Comparison of ENCODE assay signal across 18 cellular contexts in genomic region chr3:139128803-139129202, GRCh38.
A peak's percentile ranks its signal among the peaks of the same experiment; 100 is the strongest.
DNase-seq lines count a peak whose midpoint lies in the region; ATAC-seq and TF ChIP-seq lines count a peak whose summit lies in the region.
"Had no signal": no experiment of that assay in that cellular context is flagged by ENCODE, and none has a peak within 500 bp of the region (broad histone marks: within the 10 kb centered on the region; RNA-seq: fewer than 3 reads in every experiment).

No MANE protein-coding gene starts in this region.

- H3K27ac Mint-ChIP-seq in HFFc6: no peak overlapping the region; the same call in 1 of the 2 replicates
- no peak overlapping the region for H3K27ac Mint-ChIP-seq in activated T-helper 17 cell treated with anti-CD3 and anti-CD28 coated beads, Interleukin-2, amount 50 U/mL, for 72 hours
- H3K27ac Mint-ChIP-seq: CD8-positive, alpha-beta memory T cell had no signal

- peak; percentile 23 for ATAC-seq in activated T-helper 17 cell treated with anti-CD3 and anti-CD28 coated beads, Interleukin-2, amount 50 U/mL, for 72 hours (replicated peaks)
- ATAC-seq in aorta (ENCODE audit: low FRiP score) (no peak), HG03139 (IDR thresholded peaks at IDR 0.05; ENCODE audit: unreplicated experiment) (no peak)
- ATAC-seq: HCT116 had no signal

- no peak overlapping the region for H3K27ac ChIP-seq in aorta (ENCODE audit: low read depth in 1 of 2, low read length in 2 of 2)
- no peak overlapping the region for H3K27ac ChIP-seq in coronary artery
- H3K27ac ChIP-seq: BLaER1, Peyer's patch had no signal

- no peaks in the 10 kb centered on the region for H3K9me3 ChIP-seq in aorta (ENCODE audit: control insufficient read depth, low read length)
- H3K9me3 ChIP-seq: BLaER1, Peyer's patch had no signal

- H3K4me3 ChIP-seq in AG10803 (ENCODE audit: low read length) (no peak overlapping the region), aorta (ENCODE audit: low read length in 2 of 2) (no peak overlapping the region), coronary artery (no peak overlapping the region)
- H3K4me3 ChIP-seq: BLaER1, Peyer's patch had no signal

- H3K27me3 Mint-ChIP-seq in HFFc6 (ENCODE audit: insufficient read depth): peaks cover 2% of the 10 kb centered on the region; the same call in 1 of the 2 replicates
- H3K27me3 Mint-ChIP-seq in activated T-helper 17 cell treated with anti-CD3 and anti-CD28 coated beads, Interleukin-2, amount 50 U/mL, for 72 hours: peaks cover 7% of the 10 kb centered on the region

- H3K9me3 Mint-ChIP-seq in HFFc6: no peaks in the 10 kb centered on the region
- H3K9me3 Mint-ChIP-seq in activated T-helper 17 cell treated with anti-CD3 and anti-CD28 coated beads, Interleukin-2, amount 50 U/mL, for 72 hours: no peaks in the 10 kb centered on the region

- TF ChIP-seq CTCF in AG10803 (conservative IDR thresholded peaks at IDR 0.05; ENCODE audit: low read length): no peak
- TF ChIP-seq CTCF in HFFc6 (IDR thresholded peaks at IDR 0.05): no peak
- no peak for TF ChIP-seq CTCF in coronary artery (IDR thresholded peaks at IDR 0.05)

- no peak overlapping the region for H3K4me3 Mint-ChIP-seq in HFFc6
- no peak overlapping the region for H3K4me3 Mint-ChIP-seq in activated T-helper 17 cell treated with anti-CD3 and anti-CD28 coated beads, Interleukin-2, amount 50 U/mL, for 72 hours
- H3K4me3 Mint-ChIP-seq: CD8-positive, alpha-beta memory T cell had no signal

- H3K27me3 ChIP-seq in aorta (ENCODE audit: control insufficient read depth in 1 of 2, insufficient read depth in 2 of 2, low read length in 1 of 2): no peaks in the 10 kb centered on the region
- H3K27me3 ChIP-seq: BLaER1, Peyer's patch had no signal

- 83 to 89% methylated on average over 2 of the region's 2 CpGs for WGBS in aorta, 2 donors

- DNase-seq in AG10803 (ENCODE audit: low read depth) (peak; percentile 62), HFFc6 (peak; percentile 7), head of caudate nucleus (peak in 33 of 42 donors; percentile 7 to 80 (median 44)), aorta (no peak), coronary artery (ENCODE audit: low spot score) (no peak)
- DNase-seq in stimulated activated naive CD4-positive, alpha-beta T cell (lab: John Stamatoyannopoulos, UW): no peak
- DNase-seq: CD8-positive, alpha-beta memory T cell; MM.1S; NCI-H1105 treated with DMSO at 0.1 percent for 48 hours; NCI-H187 treated with DMSO at 0.1 percent for 48 hours; NCI-H2171; NCI-H774; Peyer's patch; SHP77 had no signal

- H3K36me3 Mint-ChIP-seq in HFFc6 (ENCODE audit: low read depth): no peaks in the 10 kb centered on the region
- no peaks in the 10 kb centered on the region for H3K36me3 Mint-ChIP-seq in activated T-helper 17 cell treated with anti-CD3 and anti-CD28 coated beads, Interleukin-2, amount 50 U/mL, for 72 hours (ENCODE audit: low read depth)
- H3K36me3 Mint-ChIP-seq: CD8-positive, alpha-beta memory T cell had no signal

- no peaks in the 10 kb centered on the region for H3K4me1 ChIP-seq in aorta (ENCODE audit: control insufficient read depth in 1 of 2, insufficient read depth in 2 of 2, low read length in 2 of 2)
- H3K4me1 ChIP-seq: Peyer's patch had no signal

- H3K36me3 ChIP-seq in aorta (ENCODE audit: control insufficient read depth in 1 of 2, insufficient read depth in 2 of 2, low read length in 1 of 2): no peaks in the 10 kb centered on the region
- H3K36me3 ChIP-seq: BLaER1, Peyer's patch had no signal

- peaks cover 23% of the 10 kb centered on the region for H3K4me1 Mint-ChIP-seq in HFFc6 (ENCODE audit: low read depth)
- no peaks in the 10 kb centered on the region for H3K4me1 Mint-ChIP-seq in activated T-helper 17 cell treated with anti-CD3 and anti-CD28 coated beads, Interleukin-2, amount 50 U/mL, for 72 hours
- H3K4me1 Mint-ChIP-seq: CD8-positive, alpha-beta memory T cell had no signal

- intact Hi-C loops in head of caudate nucleus (cut with DNase I): no loop called here
- intact Hi-C loops in aorta (cut with DNase I): no loop called here

Comparison
In these comparisons a context has a peak if more than half of its experiments do, and no peak if none do; other contexts are left out.
1. DNase-seq: peak in AG10803 (single experiment), HFFc6 (single experiment) and head of caudate nucleus (33 of 42); none in stimulated activated naive CD4-positive, alpha-beta T cell (0 of 6), aorta (0 of 2) and coronary artery (single experiment).